In the genomic region with DNA sequence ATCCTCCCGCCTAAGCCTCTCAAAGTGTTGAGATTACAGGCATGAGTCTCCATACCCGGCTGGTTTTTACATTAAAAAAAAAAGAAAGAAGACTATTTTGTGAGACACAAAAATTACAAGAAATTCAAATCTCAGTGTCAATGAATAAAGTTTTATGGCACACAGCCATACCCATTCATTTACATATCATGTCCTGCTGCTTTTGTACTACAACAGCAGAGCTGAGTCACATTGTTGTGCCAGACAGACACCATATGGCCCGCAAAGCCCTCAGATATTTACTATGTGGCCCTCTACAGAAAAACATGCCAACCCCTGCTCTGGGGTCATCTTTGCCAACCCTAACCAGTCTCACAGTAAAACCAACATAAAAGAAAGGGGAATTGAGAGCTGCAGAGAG, we compare ENCODE assay signal across 12 cellular contexts. TPM values are rescaled to one million over a fixed set of nuclear protein-coding genes. Genes with fewer than 3 reads are reported as not detected.
DNase-seq lines count a peak whose midpoint lies in the region; TF ChIP-seq lines count a peak whose summit lies in the region.
"Had no signal": no experiment of that assay in that cellular context is flagged by ENCODE, and none has a peak within 500 bp of the region (broad histone marks: within the 10 kb centered on the region; RNA-seq: fewer than 3 reads in every experiment).

No MANE protein-coding gene starts in this region.

- in situ Hi-C loops in astrocyte of the cerebellum (cut with HindIII; ENCODE audit: low sequenced_read_pairs), result no loop called here

- no peaks in the 10 kb centered on the region for H3K9me3 Mint-ChIP-seq in IgD-negative memory B cell
- H3K9me3 Mint-ChIP-seq: H9 had no signal

- peaks cover 11 to 22% (median 17%) of the 10 kb centered on the region in 3 donors for H3K4me1 Mint-ChIP-seq in IgD-negative memory B cell

- H3K4me3 Mint-ChIP-seq in IgD-negative memory B cell, result peak overlapping the region in 1 of 4 donors; percentile 26
- H3K4me3 Mint-ChIP-seq: H9 had no signal

- TF ChIP-seq CTCF in astrocyte of the cerebellum (IDR thresholded peaks at IDR 0.05; ENCODE audit: low read depth, low read length, missing control alignments), result no peak
- no peak for TF ChIP-seq CTCF in fibroblast of pulmonary artery (IDR thresholded peaks at IDR 0.05; ENCODE audit: low read length, missing control alignments)

- DNase-seq in NCI-H1694 (lab: John Stamatoyannopoulos, UW) (peak; percentile 18), NCI-H1694 treated with DMSO at 0.1 percent for 48 hours (lab: John Stamatoyannopoulos, UW) (no peak), astrocyte of the cerebellum (ENCODE audit: low read depth) (peak; percentile 6), fibroblast of pulmonary artery (ENCODE audit: low read depth) (peak; percentile 39), SK-N-DZ (ENCODE audit: low spot score) (no peak), mesenteric fat pad (ENCODE audit: low spot score) (no peak), inferior parietal cortex (ENCODE audit: extremely low spot score) (no peak)
- DNase-seq: NCI-H1092, RPMI8226 had no signal

- peak overlapping the region in 2 of 3 donors; percentile 33 to 73 for H3K27ac Mint-ChIP-seq in IgD-negative memory B cell
- H3K27ac Mint-ChIP-seq: H9 had no signal

- H3K27me3 Mint-ChIP-seq in IgD-negative memory B cell, result no peaks in the 10 kb centered on the region

- H3K4me3 ChIP-seq in astrocyte of the cerebellum (ENCODE audit: low read depth, low read length) (no peak overlapping the region), fibroblast of pulmonary artery (replicated peaks; ENCODE audit: low read depth, low read length) (no peak overlapping the region)
- H3K4me3 ChIP-seq: BLaER1 had no signal

- peaks cover 9% of the 10 kb centered on the region for H3K36me3 Mint-ChIP-seq in IgD-negative memory B cell

RNA-seq across cellular contexts. Expression of gene SMIM7, which starts 5.3 kb away (rescaled TPM):
- polyA plus RNA-seq in IgD-negative memory B cell, result 87.3 TPM
- polyA plus RNA-seq in SK-N-DZ (2014; cell fraction: cytosol; rRNA removed), result 104 and 126 TPM in 2 replicates
- polyA plus RNA-seq in SK-N-DZ (2014; cell fraction: nucleus; rRNA removed), result 63.1 and 75.0 TPM in 2 replicates
- total RNA-seq in mesenteric fat pad, result 56.2 TPM

RNA-seq across cellular contexts. Expression of gene TMEM38A, which starts 6.3 kb away (rescaled TPM):
- polyA plus RNA-seq in IgD-negative memory B cell, result 11.0 TPM
- 10.0 and 11.0 TPM in 2 replicates for polyA plus RNA-seq in SK-N-DZ (2014; cell fraction: cytosol; rRNA removed)
- 7.5 and 10.6 TPM in 2 replicates for polyA plus RNA-seq in SK-N-DZ (2014; cell fraction: nucleus; rRNA removed)
- total RNA-seq in mesenteric fat pad, result 2.1 TPM

RNA-seq across cellular contexts. Expression of gene MED26, which starts 26.6 kb away (rescaled TPM):
- polyA plus RNA-seq in IgD-negative memory B cell, result 5.3 TPM
- 3.8 and 4.8 TPM in 2 replicates for polyA plus RNA-seq in SK-N-DZ (2014; cell fraction: cytosol; rRNA removed)
- 4.6 and 5.2 TPM in 2 replicates for polyA plus RNA-seq in SK-N-DZ (2014; cell fraction: nucleus; rRNA removed)
- 12.7 TPM for total RNA-seq in mesenteric fat pad

Comparison
In these comparisons a context has a peak if more than half of its experiments do, and no peak if none do; other contexts are left out.
1. DNase-seq: peak in NCI-H1694 (single experiment), astrocyte of the cerebellum (single experiment) and fibroblast of pulmonary artery (single experiment); none in NCI-H1694 treated with DMSO at 0.1 percent for 48 hours (single experiment), SK-N-DZ (single experiment), mesenteric fat pad (single experiment) and inferior parietal cortex (single experiment).